In the genomic region with DNA sequence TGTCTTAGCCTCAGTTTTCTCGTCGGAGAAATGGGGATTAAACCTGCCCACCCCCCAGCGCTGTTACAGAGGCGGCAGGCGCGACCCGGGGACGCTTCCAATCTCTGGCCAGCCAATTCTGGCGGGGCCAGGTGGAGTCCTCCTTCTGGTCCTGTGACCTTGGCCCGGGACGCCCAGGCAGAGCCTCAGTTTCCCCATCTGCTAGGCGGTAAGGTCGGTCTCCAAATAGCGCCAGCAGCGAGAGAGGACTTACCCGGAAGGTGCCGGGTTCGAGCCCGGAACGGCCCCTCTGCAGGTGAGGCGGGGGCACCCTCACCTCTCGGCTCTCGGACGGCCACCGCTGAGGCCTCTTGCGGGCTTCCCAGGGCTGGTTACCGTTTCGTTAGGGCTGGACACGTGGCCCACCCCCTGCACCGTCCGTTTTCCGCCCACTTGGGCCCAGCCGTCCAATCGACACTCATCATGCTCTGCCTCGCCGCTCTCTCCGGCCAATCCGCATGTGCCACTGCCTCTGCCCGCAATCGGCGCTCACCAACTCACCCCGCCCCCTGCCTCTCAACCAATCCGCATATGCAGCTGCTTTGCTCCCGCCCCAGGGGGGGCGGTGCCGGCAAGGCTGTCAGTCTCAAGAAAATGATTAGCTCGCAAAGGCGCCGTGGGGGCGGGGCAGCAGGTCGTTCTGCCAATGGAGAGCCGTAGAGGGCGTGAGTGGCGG, we compare ENCODE assay signal across 1 cellular context.
TF ChIP-seq lines count a peak whose summit lies in the region.

A gene with protein sequence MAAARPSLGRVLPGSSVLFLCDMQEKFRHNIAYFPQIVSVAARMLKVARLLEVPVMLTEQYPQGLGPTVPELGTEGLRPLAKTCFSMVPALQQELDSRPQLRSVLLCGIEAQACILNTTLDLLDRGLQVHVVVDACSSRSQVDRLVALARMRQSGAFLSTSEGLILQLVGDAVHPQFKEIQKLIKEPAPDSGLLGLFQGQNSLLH (minus strand): TSS at position 384 of the 715 bp plus-strand sequence. CDS start 5,156 bp downstream, outside the sequence.

TF ChIP-seq in K562, 482 proteins besides CTCF, POLR2A, EP300 and RAD21 (continued from another document and continues in another):
- TF ChIP-seq, protein P1, sequence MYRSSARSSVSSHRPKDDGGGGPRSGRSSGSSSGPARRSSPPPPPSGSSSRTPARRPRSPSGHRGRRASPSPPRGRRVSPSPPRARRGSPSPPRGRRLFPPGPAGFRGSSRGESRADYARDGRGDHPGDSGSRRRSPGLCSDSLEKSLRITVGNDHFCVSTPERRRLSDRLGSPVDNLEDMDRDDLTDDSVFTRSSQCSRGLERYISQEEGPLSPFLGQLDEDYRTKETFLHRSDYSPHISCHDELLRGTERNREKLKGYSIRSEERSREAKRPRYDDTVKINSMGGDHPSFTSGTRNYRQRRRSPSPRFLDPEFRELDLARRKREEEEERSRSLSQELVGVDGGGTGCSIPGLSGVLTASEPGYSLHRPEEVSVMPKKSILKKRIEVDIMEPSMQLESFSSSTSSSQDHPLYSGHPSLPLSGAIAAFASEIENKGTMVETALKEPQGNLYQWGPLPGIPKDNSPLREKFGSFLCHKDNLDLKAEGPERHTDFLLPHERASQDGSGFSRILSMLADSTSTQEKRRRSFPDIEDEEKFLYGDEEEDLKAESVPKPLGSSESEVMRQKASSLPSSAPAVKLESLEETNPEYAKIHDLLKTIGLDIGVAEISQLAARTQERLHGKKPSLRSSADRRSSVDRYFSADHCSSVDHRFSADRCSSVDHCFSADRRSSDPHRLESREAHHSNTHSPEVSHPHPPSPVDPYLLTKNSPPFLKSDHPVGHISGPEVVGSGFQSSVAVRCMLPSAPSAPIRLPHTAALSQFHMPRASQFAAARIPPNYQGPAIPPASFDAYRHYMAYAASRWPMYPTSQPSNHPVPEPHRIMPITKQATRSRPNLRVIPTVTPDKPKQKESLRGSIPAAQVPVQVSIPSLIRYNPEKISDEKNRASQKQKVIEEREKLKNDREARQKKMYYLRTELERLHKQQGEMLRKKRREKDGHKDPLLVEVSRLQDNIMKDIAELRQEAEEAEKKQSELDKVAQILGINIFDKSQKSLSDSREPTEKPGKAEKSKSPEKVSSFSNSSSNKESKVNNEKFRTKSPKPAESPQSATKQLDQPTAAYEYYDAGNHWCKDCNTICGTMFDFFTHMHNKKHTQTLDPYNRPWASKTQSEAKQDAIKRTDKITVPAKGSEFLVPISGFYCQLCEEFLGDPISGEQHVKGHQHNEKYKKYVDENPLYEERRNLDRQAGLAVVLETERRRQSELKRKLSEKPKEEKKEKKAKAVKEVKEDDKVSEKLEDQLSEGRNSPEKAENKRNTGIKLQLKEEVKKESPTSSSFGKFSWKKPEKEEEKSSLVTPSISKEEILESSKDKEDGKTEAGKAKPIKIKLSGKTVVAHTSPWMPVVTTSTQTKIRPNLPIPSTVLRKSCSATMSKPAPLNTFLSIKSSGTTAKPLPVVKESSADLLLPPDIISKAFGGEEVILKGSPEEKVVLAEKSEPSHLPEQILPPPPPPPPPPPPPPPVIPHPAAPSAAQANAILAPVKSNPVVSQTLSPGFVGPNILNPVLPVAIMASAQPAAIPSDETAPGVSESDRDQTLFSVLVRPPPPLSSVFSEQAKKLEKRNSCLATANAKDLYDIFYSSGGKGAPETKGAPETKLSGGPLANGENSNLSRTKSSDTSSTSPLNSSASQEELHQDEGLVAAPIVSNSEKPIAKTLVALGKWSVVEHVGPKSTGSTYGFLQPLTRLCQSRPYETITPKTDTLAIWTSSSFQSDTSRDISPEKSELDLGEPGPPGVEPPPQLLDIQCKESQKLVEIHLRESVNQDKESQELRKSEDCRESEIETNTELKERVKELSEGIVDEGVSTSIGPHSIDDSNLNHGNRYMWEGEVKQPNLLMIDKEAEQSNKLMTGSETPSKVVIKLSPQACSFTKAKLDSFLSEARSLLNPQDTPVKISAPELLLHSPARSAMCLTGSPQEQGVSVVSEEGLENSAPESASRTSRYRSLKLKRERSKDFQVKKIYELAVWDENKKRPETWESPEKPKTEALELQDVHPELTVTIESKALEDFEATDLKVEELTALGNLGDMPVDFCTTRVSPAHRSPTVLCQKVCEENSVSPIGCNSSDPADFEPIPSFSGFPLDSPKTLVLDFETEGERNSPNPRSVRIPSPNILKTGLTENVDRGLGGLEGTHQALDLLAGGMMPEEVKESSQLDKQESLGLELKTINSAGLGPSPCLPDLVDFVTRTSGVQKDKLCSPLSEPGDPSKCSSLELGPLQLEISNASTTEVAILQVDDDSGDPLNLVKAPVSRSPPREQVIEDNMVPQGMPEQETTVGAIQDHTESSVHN (IDR thresholded peaks at IDR 0.05; ENCODE audit: borderline replicate concordance in 1 of 2, low read depth in 1 of 2), result no peak
- TF ChIP-seq, protein P2, sequence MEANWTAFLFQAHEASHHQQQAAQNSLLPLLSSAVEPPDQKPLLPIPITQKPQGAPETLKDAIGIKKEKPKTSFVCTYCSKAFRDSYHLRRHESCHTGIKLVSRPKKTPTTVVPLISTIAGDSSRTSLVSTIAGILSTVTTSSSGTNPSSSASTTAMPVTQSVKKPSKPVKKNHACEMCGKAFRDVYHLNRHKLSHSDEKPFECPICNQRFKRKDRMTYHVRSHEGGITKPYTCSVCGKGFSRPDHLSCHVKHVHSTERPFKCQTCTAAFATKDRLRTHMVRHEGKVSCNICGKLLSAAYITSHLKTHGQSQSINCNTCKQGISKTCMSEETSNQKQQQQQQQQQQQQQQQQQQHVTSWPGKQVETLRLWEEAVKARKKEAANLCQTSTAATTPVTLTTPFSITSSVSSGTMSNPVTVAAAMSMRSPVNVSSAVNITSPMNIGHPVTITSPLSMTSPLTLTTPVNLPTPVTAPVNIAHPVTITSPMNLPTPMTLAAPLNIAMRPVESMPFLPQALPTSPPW (CRISPR knock-in tag; IDR thresholded peaks at IDR 0.05), result no peak; the same call in 1 of the 2 replicates
- no peak for TF ChIP-seq ZNF232 (CRISPR knock-in tag; IDR thresholded peaks at IDR 0.05)
- no peak for TF ChIP-seq WHSC1 (IDR thresholded peaks at IDR 0.05; ENCODE audit: low read length)
- TF ChIP-seq, protein P3, sequence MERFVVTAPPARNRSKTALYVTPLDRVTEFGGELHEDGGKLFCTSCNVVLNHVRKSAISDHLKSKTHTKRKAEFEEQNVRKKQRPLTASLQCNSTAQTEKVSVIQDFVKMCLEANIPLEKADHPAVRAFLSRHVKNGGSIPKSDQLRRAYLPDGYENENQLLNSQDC (CRISPR knock-in tag; IDR thresholded peaks at IDR 0.05), result no peak
- TF ChIP-seq SP2 (IDR thresholded peaks at IDR 0.05; ENCODE audit: extremely low read depth, low read depth, low read length, poor library complexity, severe bottlenecking), result peak; percentile 79
- TF ChIP-seq, protein P4, sequence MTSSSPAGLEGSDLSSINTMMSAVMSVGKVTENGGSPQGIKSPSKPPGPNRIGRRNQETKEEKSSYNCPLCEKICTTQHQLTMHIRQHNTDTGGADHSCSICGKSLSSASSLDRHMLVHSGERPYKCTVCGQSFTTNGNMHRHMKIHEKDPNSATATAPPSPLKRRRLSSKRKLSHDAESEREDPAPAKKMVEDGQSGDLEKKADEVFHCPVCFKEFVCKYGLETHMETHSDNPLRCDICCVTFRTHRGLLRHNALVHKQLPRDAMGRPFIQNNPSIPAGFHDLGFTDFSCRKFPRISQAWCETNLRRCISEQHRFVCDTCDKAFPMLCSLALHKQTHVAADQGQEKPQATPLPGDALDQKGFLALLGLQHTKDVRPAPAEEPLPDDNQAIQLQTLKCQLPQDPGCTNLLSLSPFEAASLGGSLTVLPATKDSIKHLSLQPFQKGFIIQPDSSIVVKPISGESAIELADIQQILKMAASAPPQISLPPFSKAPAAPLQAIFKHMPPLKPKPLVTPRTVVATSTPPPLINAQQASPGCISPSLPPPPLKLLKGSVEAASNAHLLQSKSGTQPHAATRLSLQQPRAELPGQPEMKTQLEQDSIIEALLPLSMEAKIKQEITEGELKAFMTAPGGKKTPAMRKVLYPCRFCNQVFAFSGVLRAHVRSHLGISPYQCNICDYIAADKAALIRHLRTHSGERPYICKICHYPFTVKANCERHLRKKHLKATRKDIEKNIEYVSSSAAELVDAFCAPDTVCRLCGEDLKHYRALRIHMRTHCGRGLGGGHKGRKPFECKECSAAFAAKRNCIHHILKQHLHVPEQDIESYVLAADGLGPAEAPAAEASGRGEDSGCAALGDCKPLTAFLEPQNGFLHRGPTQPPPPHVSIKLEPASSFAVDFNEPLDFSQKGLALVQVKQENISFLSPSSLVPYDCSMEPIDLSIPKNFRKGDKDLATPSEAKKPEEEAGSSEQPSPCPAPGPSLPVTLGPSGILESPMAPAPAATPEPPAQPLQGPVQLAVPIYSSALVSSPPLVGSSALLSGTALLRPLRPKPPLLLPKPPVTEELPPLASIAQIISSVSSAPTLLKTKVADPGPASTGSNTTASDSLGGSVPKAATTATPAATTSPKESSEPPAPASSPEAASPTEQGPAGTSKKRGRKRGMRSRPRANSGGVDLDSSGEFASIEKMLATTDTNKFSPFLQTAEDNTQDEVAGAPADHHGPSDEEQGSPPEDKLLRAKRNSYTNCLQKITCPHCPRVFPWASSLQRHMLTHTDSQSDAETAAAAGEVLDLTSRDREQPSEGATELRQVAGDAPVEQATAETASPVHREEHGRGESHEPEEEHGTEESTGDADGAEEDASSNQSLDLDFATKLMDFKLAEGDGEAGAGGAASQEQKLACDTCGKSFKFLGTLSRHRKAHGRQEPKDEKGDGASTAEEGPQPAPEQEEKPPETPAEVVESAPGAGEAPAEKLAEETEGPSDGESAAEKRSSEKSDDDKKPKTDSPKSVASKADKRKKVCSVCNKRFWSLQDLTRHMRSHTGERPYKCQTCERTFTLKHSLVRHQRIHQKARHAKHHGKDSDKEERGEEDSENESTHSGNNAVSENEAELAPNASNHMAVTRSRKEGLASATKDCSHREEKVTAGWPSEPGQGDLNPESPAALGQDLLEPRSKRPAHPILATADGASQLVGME (CRISPR knock-in tag; IDR thresholded peaks at IDR 0.05), result no peak
- peak; percentile 79; the same call in 1 of the 2 replicates for TF ChIP-seq MTA3 (IDR thresholded peaks at IDR 0.05; ENCODE audit: borderline replicate concordance)
- no peak for TF ChIP-seq HNRNPL (IDR thresholded peaks at IDR 0.05; ENCODE audit: low read depth, low read length)
- no peak for TF ChIP-seq STAT5A (IDR thresholded peaks at IDR 0.05; ENCODE audit: borderline replicate concordance, low read length)
- TF ChIP-seq ZNF583 (CRISPR knock-in tag; IDR thresholded peaks at IDR 0.05), result 0 out of 2 replicates have a peak, but pooled peaks have one; percentile 45
- peak; percentile 80 for TF ChIP-seq FIP1L1 (IDR thresholded peaks at IDR 0.05; ENCODE audit: low read depth, low read length, poor library complexity, severe bottlenecking)
- no peak for TF ChIP-seq ZC3H11A (IDR thresholded peaks at IDR 0.05; ENCODE audit: low read depth, low read length)
- TF ChIP-seq, protein P5, sequence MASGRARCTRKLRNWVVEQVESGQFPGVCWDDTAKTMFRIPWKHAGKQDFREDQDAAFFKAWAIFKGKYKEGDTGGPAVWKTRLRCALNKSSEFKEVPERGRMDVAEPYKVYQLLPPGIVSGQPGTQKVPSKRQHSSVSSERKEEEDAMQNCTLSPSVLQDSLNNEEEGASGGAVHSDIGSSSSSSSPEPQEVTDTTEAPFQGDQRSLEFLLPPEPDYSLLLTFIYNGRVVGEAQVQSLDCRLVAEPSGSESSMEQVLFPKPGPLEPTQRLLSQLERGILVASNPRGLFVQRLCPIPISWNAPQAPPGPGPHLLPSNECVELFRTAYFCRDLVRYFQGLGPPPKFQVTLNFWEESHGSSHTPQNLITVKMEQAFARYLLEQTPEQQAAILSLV (tag; IDR thresholded peaks at IDR 0.05), result no peak
- no peak for TF ChIP-seq FOXJ2 (tag; IDR thresholded peaks at IDR 0.05)
- no peak for TF ChIP-seq HMG20A (CRISPR knock-in tag; conservative IDR thresholded peaks at IDR 0.05)
- TF ChIP-seq ZFPM2 (CRISPR knock-in tag; IDR thresholded peaks at IDR 0.05), result no peak
- TF ChIP-seq, protein P6, sequence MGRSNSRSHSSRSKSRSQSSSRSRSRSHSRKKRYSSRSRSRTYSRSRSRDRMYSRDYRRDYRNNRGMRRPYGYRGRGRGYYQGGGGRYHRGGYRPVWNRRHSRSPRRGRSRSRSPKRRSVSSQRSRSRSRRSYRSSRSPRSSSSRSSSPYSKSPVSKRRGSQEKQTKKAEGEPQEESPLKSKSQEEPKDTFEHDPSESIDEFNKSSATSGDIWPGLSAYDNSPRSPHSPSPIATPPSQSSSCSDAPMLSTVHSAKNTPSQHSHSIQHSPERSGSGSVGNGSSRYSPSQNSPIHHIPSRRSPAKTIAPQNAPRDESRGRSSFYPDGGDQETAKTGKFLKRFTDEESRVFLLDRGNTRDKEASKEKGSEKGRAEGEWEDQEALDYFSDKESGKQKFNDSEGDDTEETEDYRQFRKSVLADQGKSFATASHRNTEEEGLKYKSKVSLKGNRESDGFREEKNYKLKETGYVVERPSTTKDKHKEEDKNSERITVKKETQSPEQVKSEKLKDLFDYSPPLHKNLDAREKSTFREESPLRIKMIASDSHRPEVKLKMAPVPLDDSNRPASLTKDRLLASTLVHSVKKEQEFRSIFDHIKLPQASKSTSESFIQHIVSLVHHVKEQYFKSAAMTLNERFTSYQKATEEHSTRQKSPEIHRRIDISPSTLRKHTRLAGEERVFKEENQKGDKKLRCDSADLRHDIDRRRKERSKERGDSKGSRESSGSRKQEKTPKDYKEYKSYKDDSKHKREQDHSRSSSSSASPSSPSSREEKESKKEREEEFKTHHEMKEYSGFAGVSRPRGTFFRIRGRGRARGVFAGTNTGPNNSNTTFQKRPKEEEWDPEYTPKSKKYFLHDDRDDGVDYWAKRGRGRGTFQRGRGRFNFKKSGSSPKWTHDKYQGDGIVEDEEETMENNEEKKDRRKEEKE (IDR thresholded peaks at IDR 0.05; ENCODE audit: borderline replicate concordance in 1 of 2, control insufficient read depth in 1 of 2, low read depth in 2 of 2, low read length in 1 of 2), result no peak
- TF ChIP-seq, protein P7, sequence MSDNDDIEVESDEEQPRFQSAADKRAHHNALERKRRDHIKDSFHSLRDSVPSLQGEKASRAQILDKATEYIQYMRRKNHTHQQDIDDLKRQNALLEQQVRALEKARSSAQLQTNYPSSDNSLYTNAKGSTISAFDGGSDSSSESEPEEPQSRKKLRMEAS (CRISPR knock-in tag; IDR thresholded peaks at IDR 0.05), result peak; percentile 97
- TF ChIP-seq ZNF57 (CRISPR knock-in tag; IDR thresholded peaks at IDR 0.05), result no peak
- no peak for TF ChIP-seq SIX5 (IDR thresholded peaks at IDR 0.05; ENCODE audit: borderline replicate concordance in 1 of 2, insufficient read depth in 1 of 2, low read depth in 1 of 2, low read length in 2 of 2)
- TF ChIP-seq CCNT2 (IDR thresholded peaks at IDR 0.05; ENCODE audit: borderline replicate concordance, extremely low read depth, insufficient read length, low read depth, low read length), result peak; percentile 24
- TF ChIP-seq HDAC3 (IDR thresholded peaks at IDR 0.05; ENCODE audit: borderline replicate concordance, partially characterized antibody), result no peak
- no peak for TF ChIP-seq ETV6 (IDR thresholded peaks at IDR 0.05; ENCODE audit: borderline replicate concordance in 1 of 2, low read depth in 2 of 2, low read length in 1 of 2)
- no peak for TF ChIP-seq ETV6 (CRISPR knock-in tag; IDR thresholded peaks at IDR 0.05; ENCODE audit: borderline replicate concordance)
- TF ChIP-seq EWSR1 (IDR thresholded peaks at IDR 0.05; ENCODE audit: borderline replicate concordance, low read depth, partially characterized antibody), result no peak
- no peak for TF ChIP-seq SPI1 (IDR thresholded peaks at IDR 0.05; ENCODE audit: borderline replicate concordance, low read depth, low read length)
- TF ChIP-seq, protein P8, sequence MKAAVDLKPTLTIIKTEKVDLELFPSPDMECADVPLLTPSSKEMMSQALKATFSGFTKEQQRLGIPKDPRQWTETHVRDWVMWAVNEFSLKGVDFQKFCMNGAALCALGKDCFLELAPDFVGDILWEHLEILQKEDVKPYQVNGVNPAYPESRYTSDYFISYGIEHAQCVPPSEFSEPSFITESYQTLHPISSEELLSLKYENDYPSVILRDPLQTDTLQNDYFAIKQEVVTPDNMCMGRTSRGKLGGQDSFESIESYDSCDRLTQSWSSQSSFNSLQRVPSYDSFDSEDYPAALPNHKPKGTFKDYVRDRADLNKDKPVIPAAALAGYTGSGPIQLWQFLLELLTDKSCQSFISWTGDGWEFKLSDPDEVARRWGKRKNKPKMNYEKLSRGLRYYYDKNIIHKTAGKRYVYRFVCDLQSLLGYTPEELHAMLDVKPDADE (conservative IDR thresholded peaks at IDR 0.05; ENCODE audit: control insufficient read depth, low read depth, low read length), result peak; percentile 73
